In the genomic region with DNA sequence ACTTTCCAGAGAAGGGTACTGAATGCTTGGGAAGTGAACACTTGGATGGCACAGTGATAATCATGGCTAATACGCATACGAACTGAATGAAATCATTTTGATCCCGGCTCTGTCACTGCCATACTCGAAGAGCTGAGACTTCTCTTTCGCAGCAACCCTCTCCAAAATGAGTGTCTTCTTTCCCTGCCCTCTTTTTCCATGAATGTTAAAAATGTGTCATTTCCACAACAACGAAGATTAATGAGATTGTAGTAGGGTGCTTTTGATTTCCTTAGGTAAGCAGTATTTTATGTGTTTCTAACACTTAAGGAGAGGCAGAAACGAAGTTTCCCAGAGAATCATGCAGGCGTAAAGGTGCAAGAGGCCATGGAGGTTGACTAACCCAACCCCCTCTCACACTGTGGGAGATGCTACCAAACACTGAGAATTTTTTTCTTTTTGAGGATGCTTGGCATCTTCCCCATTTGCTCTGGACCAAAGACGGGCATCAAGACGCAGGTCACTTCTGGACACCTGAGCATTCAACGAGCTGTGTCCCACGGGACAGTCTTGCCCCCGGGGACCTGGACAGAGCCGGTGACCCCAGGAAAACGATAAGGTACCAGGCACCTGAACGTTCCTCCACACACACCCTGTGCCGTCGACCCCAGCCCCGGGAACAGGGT, we compare ENCODE assay signal across 8 cellular contexts. TPM values are rescaled to one million over a fixed set of nuclear protein-coding genes. Genes with fewer than 3 reads are reported as not detected.
DNase-seq lines count a peak whose midpoint lies in the region; ATAC-seq and TF ChIP-seq lines count a peak whose summit lies in the region.

No MANE protein-coding gene starts in this region.

- intact Hi-C loops in PC-9 (cut with micrococcal nuclease; ENCODE audit: unreplicated experiment) = no loop called here

- TSS peak; percentile 42 for BruUV-seq in PC-9 (replicated peaks; lab: Mats Ljungman, UMichigan)

- H4K20me1 ChIP-seq in PC-9 (ENCODE audit: insufficient read depth) = no peaks in the 10 kb centered on the region

- peak overlapping the region; percentile 82 to 88 for H3K4me3 Mint-ChIP-seq in effector memory CD8-positive, alpha-beta T cell
- H3K4me3 Mint-ChIP-seq in nephron = peak overlapping the region; percentile 87 to 90 (median 87)

- no peaks in the 10 kb centered on the region for H3K9me2 ChIP-seq in PC-9 (ENCODE audit: insufficient read depth)

- H3F3A ChIP-seq in PC-9 (ENCODE audit: insufficient read depth, low read depth) = no peaks in the 10 kb centered on the region

- peak overlapping the region in 1 of 2 donors; percentile 67 for H3K27ac Mint-ChIP-seq in effector memory CD8-positive, alpha-beta T cell
- H3K27ac Mint-ChIP-seq in nephron = peak overlapping the region; percentile 78 to 90 (median 80)

- H3K4me3 ChIP-seq in AG10803 (ENCODE audit: low read length) (peak overlapping the region; percentile 82), PC-9 (peak overlapping the region; percentile 98)

- peaks cover 7 to 12% of the 10 kb centered on the region in 2 donors for H3K4me1 Mint-ChIP-seq in effector memory CD8-positive, alpha-beta T cell (ENCODE audit: low read depth in 2 of 2)
- peaks cover 21% of the 10 kb centered on the region for H3K4me1 Mint-ChIP-seq in nephron

- ATAC-seq in GM18907 (IDR thresholded peaks at IDR 0.05; ENCODE audit: unreplicated experiment) (peak; percentile 6), HG02870 (IDR thresholded peaks at IDR 0.05; ENCODE audit: unreplicated experiment) (no peak)
- ATAC-seq in effector memory CD8-positive, alpha-beta T cell (replicated peaks) = no peak

- no peak for DNase-seq in AG10803 (ENCODE audit: low read depth)
- no peak for DNase-seq in PC-9
- peak in 1 of 3 experiments; percentile 1 for DNase-seq in effector memory CD8-positive, alpha-beta T cell
- no peak for DNase-seq in NCI-H226
- DNase-seq in stimulated activated CD4-positive, alpha-beta T cell treated with anti-CD3 and anti-CD28 coated beads, Interleukin-15, amount 100 ng/mL, for 24 hours = no peak

- H3K27me3 Mint-ChIP-seq in effector memory CD8-positive, alpha-beta T cell = no peaks in the 10 kb centered on the region
- no peaks in the 10 kb centered on the region for H3K27me3 Mint-ChIP-seq in nephron (ENCODE audit: low read depth)

- H3K4me2 ChIP-seq in PC-9 = peak overlapping the region; percentile 77

- H3K79me2 ChIP-seq in PC-9 (ENCODE audit: low read depth) = no peaks in the 10 kb centered on the region

- CTCF ChIA-PET in PC-9 (lab: Charles Lee) = interaction anchor here (1.0 kb wide), 1 partner anchor 553 kb away, joined by 3 read pairs; no protein-coding TSS in a partner anchor

- no peak overlapping the region for H3K27ac ChIP-seq in PC-9

- peaks cover 13% of the 10 kb centered on the region for H3K4me1 ChIP-seq in PC-9 (replicated peaks; ENCODE audit: insufficient read depth)

- H3K9me3 ChIP-seq in PC-9 (ENCODE audit: insufficient read depth, low read depth) = no peaks in the 10 kb centered on the region

- H3K36me3 ChIP-seq in PC-9 (ENCODE audit: low read depth) = 0 out of 2 replicates have a peak, but pooled peaks cover 7% of the 10 kb centered on the region

- no peak for TF ChIP-seq CTCF in AG10803 (conservative IDR thresholded peaks at IDR 0.05; ENCODE audit: low read length)
- no peak for TF ChIP-seq CTCF in PC-9 (conservative IDR thresholded peaks at IDR 0.05)
- no peak for TF ChIP-seq CTCF in nephron (IDR thresholded peaks at IDR 0.05; ENCODE audit: unreplicated experiment in 3 of 3)

- no peaks in the 10 kb centered on the region for H3K27me3 ChIP-seq in PC-9 (ENCODE audit: insufficient read depth, low read depth)

- peak overlapping the region; percentile 99 for H2AFZ ChIP-seq in PC-9

- H3K36me3 Mint-ChIP-seq in effector memory CD8-positive, alpha-beta T cell (ENCODE audit: insufficient read depth) = peaks cover 4% of the 10 kb centered on the region
- H3K36me3 Mint-ChIP-seq in nephron (ENCODE audit: low read depth) = peaks cover 13% of the 10 kb centered on the region

- no peaks in the 10 kb centered on the region for H3K9me3 Mint-ChIP-seq in effector memory CD8-positive, alpha-beta T cell
- no peaks in the 10 kb centered on the region for H3K9me3 Mint-ChIP-seq in nephron

- POLR2A ChIA-PET in PC-9 (lab: Charles Lee; ENCODE audit: unreplicated experiment) = interaction anchor here (0.7 to 0.9 kb wide), 2 partner anchors 90 to 894 kb away, joined by 3 to 9 read pairs; no protein-coding TSS in a partner anchor

RNA-seq across cellular contexts. Expression of gene COPG2, which starts 0.8 kb away (rescaled TPM):
- 25.5 and 36.8 TPM in 2 replicates for total RNA-seq in PC-9 (2021)

RNA-seq across cellular contexts. Expression of gene TSGA13, which starts 18.6 kb away (rescaled TPM):
- not detected in 2 replicates for total RNA-seq in PC-9 (2021)
